30 cellular contexts compared by ENCODE assay signal in genomic region chr17:70772761-70773160, GRCh38.
"Had no signal": no experiment of that assay in that cellular context is flagged by ENCODE, and none has a peak within 500 bp of the region (broad histone marks: within the 10 kb centered on the region; RNA-seq: fewer than 3 reads in every experiment).

No MANE protein-coding gene starts in this region.

- DNase-seq: activated CD4-positive, alpha-beta T cell treated with anti-CD3 and anti-CD28 coated beads for 36 hours; activated CD4-positive, alpha-beta T cell treated with anti-CD3 and anti-CD28 coated beads, Interleukin-2, amount 10 ng/mL, durations not matched to agents 7 days and 5 days; activated CD4-positive, alpha-beta T cell treated with anti-CD3 and anti-CD28 coated beads, Interleukin-2, amount 50 U/mL, for 48 hours; activated CD8-positive, alpha-beta T cell treated with anti-CD3 and anti-CD28 coated beads, Interleukin-2, amount 10 ng/mL, durations not matched to agents 7 days and 5 days; activated gamma-delta T cell treated with Interleukin-2 at 50 U/mL for 16 hours; activated naive CD4-positive, alpha-beta T cell treated with anti-CD3 and anti-CD28 coated beads for 36 hours; activated T-cell treated with anti-CD3 and anti-CD28 coated beads, Interleukin-2, amount 50 U/mL, for 24 hours; adrenal gland; body of pancreas; Kasumi-1; KG1; MM.1S; NCI-H1048; NCI-H1105 treated with DMSO at 0.1 percent for 48 hours; NCI-H146; NCI-H187; NCI-H2029 treated with DMSO at 0.1 percent for 48 hours; NCI-H2107; NCI-H2171; NCI-H510A; NCI-H526; NCI-H748 treated with DMSO at 0.1 percent for 48 hours; NK-92 treated with Interleukin-12 subunit alpha and Interleukin-12 subunit beta, amount 100 ng/mL, for 24 hours; Right ventricle myocardium superior had no signal

- ATAC-seq: activated CD4-positive, alpha-beta T cell treated with anti-CD3 and anti-CD28 coated beads for 36 hours; activated CD4-positive, CD25-positive, alpha-beta regulatory T cell treated with anti-CD3 and anti-CD28 coated beads, Interleukin-2, amount 50 U/mL, for 24 hours; activated CD8-positive, alpha-beta T cell treated with anti-CD3 and anti-CD28 coated beads, Interleukin-2, amount 10 ng/mL, durations not matched to agents 7 days and 5 days; activated naive CD4-positive, alpha-beta T cell treated with anti-CD3 and anti-CD28 coated beads, Interleukin-2, amount 50 U/mL, for 72 hours; body of pancreas; WTC11 had no signal

- H3K4me1 Mint-ChIP-seq: activated CD4-positive, alpha-beta T cell treated with anti-CD3 and anti-CD28 coated beads for 36 hours; activated CD4-positive, alpha-beta T cell treated with anti-CD3 and anti-CD28 coated beads, Interleukin-2, amount 10 ng/mL, durations not matched to agents 7 days and 5 days had no signal

- H3K9me3 ChIP-seq: adrenal gland, body of pancreas, breast epithelium had no signal

- H3K9me3 Mint-ChIP-seq: activated CD4-positive, alpha-beta T cell treated with anti-CD3 and anti-CD28 coated beads, Interleukin-2, amount 10 ng/mL, durations not matched to agents 7 days and 5 days; activated naive CD4-positive, alpha-beta T cell treated with anti-CD3 and anti-CD28 coated beads for 36 hours; activated naive CD4-positive, alpha-beta T cell treated with anti-CD3 and anti-CD28 coated beads, Interleukin-2, amount 50 U/mL, for 72 hours; activated T-cell treated with anti-CD3 and anti-CD28 coated beads, Interleukin-2, amount 50 U/mL, for 24 hours; T-helper 1 cell treated with Interleukin-12 subunit alpha and Interleukin-12 subunit beta and Interleukin-4 antibody, amounts not matched to agents 30 μg/mL and 1 μg/mL, for 36 hours; T-helper 2 cell treated with Interferon-gamma antibody and Interleukin-4, amounts not matched to agents 5 μg/mL and 100 μg/mL, for 36 hours; WTC11 had no signal

- H3K27ac ChIP-seq: adrenal gland, body of pancreas, breast epithelium had no signal

- H3K36me3 Mint-ChIP-seq: activated naive CD4-positive, alpha-beta T cell treated with anti-CD3 and anti-CD28 coated beads, Interleukin-2, amount 50 U/mL, for 72 hours; WTC11 had no signal

- H3K4me3 Mint-ChIP-seq: activated CD4-positive, alpha-beta T cell treated with anti-CD3 and anti-CD28 coated beads for 36 hours; activated CD4-positive, alpha-beta T cell treated with anti-CD3 and anti-CD28 coated beads, Interleukin-2, amount 10 ng/mL, durations not matched to agents 7 days and 5 days; activated CD8-positive, alpha-beta T cell treated with anti-CD3 and anti-CD28 coated beads, Interleukin-2, amount 10 ng/mL, durations not matched to agents 7 days and 5 days; activated naive CD4-positive, alpha-beta T cell treated with anti-CD3 and anti-CD28 coated beads for 36 hours; activated T-cell treated with anti-CD3 and anti-CD28 coated beads, Interleukin-2, amount 50 U/mL, for 24 hours; T-helper 1 cell treated with Interleukin-12 subunit alpha and Interleukin-12 subunit beta and Interleukin-4 antibody, amounts not matched to agents 30 μg/mL and 1 μg/mL, for 36 hours; T-helper 2 cell treated with Interferon-gamma antibody and Interleukin-4, amounts not matched to agents 5 μg/mL and 100 μg/mL, for 36 hours; WTC11 had no signal

- H3K27me3 ChIP-seq: adrenal gland, body of pancreas, breast epithelium had no signal

- H3K27ac Mint-ChIP-seq: activated CD4-positive, alpha-beta T cell treated with anti-CD3 and anti-CD28 coated beads for 36 hours; activated CD4-positive, alpha-beta T cell treated with anti-CD3 and anti-CD28 coated beads, Interleukin-2, amount 10 ng/mL, durations not matched to agents 7 days and 5 days; activated CD8-positive, alpha-beta T cell treated with anti-CD3 and anti-CD28 coated beads, Interleukin-2, amount 10 ng/mL, durations not matched to agents 7 days and 5 days; activated naive CD4-positive, alpha-beta T cell treated with anti-CD3 and anti-CD28 coated beads for 36 hours; activated naive CD4-positive, alpha-beta T cell treated with anti-CD3 and anti-CD28 coated beads, Interleukin-2, amount 50 U/mL, for 72 hours; activated T-cell treated with anti-CD3 and anti-CD28 coated beads, Interleukin-2, amount 50 U/mL, for 24 hours; T-helper 1 cell treated with Interleukin-12 subunit alpha and Interleukin-12 subunit beta and Interleukin-4 antibody, amounts not matched to agents 30 μg/mL and 1 μg/mL, for 36 hours; T-helper 2 cell treated with Interferon-gamma antibody and Interleukin-4, amounts not matched to agents 5 μg/mL and 100 μg/mL, for 36 hours; WTC11 had no signal

- H3K27me3 Mint-ChIP-seq: activated CD4-positive, alpha-beta T cell treated with anti-CD3 and anti-CD28 coated beads for 36 hours; activated CD4-positive, alpha-beta T cell treated with anti-CD3 and anti-CD28 coated beads, Interleukin-2, amount 10 ng/mL, durations not matched to agents 7 days and 5 days; activated T-cell treated with anti-CD3 and anti-CD28 coated beads, Interleukin-2, amount 50 U/mL, for 24 hours had no signal
